ENCODE assay signal across 8 cellular contexts in genomic region chr18:11689972-11690570, GRCh38. TPM values are rescaled to one million over a fixed set of nuclear protein-coding genes. Genes with fewer than 3 reads are reported as not detected.
A peak's percentile ranks its signal among the peaks of the same experiment; 100 is the strongest.
DNase-seq lines count a peak whose midpoint lies in the region; ATAC-seq and TF ChIP-seq lines count a peak whose summit lies in the region.

No MANE protein-coding gene starts in this region.

- H3K9me3 ChIP-seq in adipocyte (ENCODE audit: control insufficient read depth, low read length) (no peaks in the 10 kb centered on the region), left lung (no peaks in the 10 kb centered on the region), tibial artery (no peaks in the 10 kb centered on the region)
- H3K9me3 ChIP-seq in effector memory CD4-positive, alpha-beta T cell (ENCODE audit: control insufficient read depth, low read length): no peaks in the 10 kb centered on the region

- H3K4me3 ChIP-seq in adipocyte (ENCODE audit: low read length) (peak overlapping the region; percentile 80), left lung (peak overlapping the region; percentile 37 to 52), tibial artery (peak overlapping the region; percentile 65 to 78)
- H3K4me3 ChIP-seq in effector memory CD4-positive, alpha-beta T cell (ENCODE audit: insufficient read depth, low read depth, low read length, poor library complexity, severe bottlenecking): no peak overlapping the region

- no peak overlapping the region for H3K9ac ChIP-seq in adipocyte (ENCODE audit: low read length)

- H3K27ac ChIP-seq in left lung (no peak overlapping the region), tibial artery (peak overlapping the region; percentile 67 to 77)
- no peak overlapping the region for H3K27ac ChIP-seq in effector memory CD4-positive, alpha-beta T cell (ENCODE audit: insufficient read depth, low read length, poor library complexity, severe bottlenecking)

- ATAC-seq in left lung (peak; percentile 18), GM19463 (IDR thresholded peaks at IDR 0.05; ENCODE audit: unreplicated experiment) (no peak), GM18867 (IDR thresholded peaks at IDR 0.05; ENCODE audit: unreplicated experiment) (no peak)

- TF ChIP-seq CTCF in left lung (IDR thresholded peaks at IDR 0.05) (no peak), tibial artery (IDR thresholded peaks at IDR 0.05) (no peak)

- H3K4me1 ChIP-seq in adipocyte (ENCODE audit: control insufficient read depth, insufficient read depth, low read length) (no peaks in the 10 kb centered on the region), left lung (peaks cover 0 to 18% of the 10 kb centered on the region in 2 donors), tibial artery (peaks cover 0 to 15% (median 7%) of the 10 kb centered on the region in 4 donors)
- peaks cover 4% of the 10 kb centered on the region for H3K4me1 ChIP-seq in effector memory CD4-positive, alpha-beta T cell (ENCODE audit: control insufficient read depth, insufficient read depth, low read length, poor library complexity, severe bottlenecking)

- no peaks in the 10 kb centered on the region for H3K36me3 ChIP-seq in adipocyte (ENCODE audit: control insufficient read depth, insufficient read depth, low read length, severe bottlenecking)
- H3K36me3 ChIP-seq in left lung: no peaks in the 10 kb centered on the region
- no peaks in the 10 kb centered on the region for H3K36me3 ChIP-seq in tibial artery
- H3K36me3 ChIP-seq in effector memory CD4-positive, alpha-beta T cell (ENCODE audit: control insufficient read depth, insufficient read depth, low read length): no peaks in the 10 kb centered on the region

- intact Hi-C loops in left lung (cut with DNase I): no loop called here
- intact Hi-C loops in tibial artery (cut with DNase I; ENCODE audit: low total_unique reads): loop anchor here (10.0 kb wide), 2 partner anchors 65 to 155 kb away; no protein-coding TSS in a partner anchor

- peak; percentile 37 for DNase-seq in DMS114 treated with DMSO at 0.1 percent for 48 hours (lab: John Stamatoyannopoulos, UW; ENCODE audit: unreplicated experiment)
- DNase-seq in HPDE6-E6E7 (ENCODE audit: extremely low spot score): peak; percentile 28
- peak; percentile 14 for DNase-seq in adipocyte (ENCODE audit: low read depth)
- DNase-seq in left lung: no peak
- DNase-seq in tibial artery: no peak
- no peak for DNase-seq in effector memory CD4-positive, alpha-beta T cell

- H3K27me3 ChIP-seq in adipocyte (replicated peaks; ENCODE audit: control insufficient read depth, insufficient read depth, low read length) (peaks cover 26% of the 10 kb centered on the region), left lung (peaks cover 12 to 63% of the 10 kb centered on the region in 2 donors), tibial artery (no peaks in the 10 kb centered on the region)
- H3K27me3 ChIP-seq in effector memory CD4-positive, alpha-beta T cell (replicated peaks; ENCODE audit: control insufficient read depth, insufficient read depth, low read length, poor library complexity, severe bottlenecking): peaks cover 11% of the 10 kb centered on the region

RNA-seq across cellular contexts. Expression of gene GNAL, which starts 1.0 kb away (rescaled TPM):
- total RNA-seq in left lung: 1 to 10 TPM; 1.8 to 5.7 TPM

Comparison
In these comparisons a context has a peak if more than half of its experiments do, and no peak if none do; other contexts are left out.
1. DNase-seq: peak in DMS114 treated with DMSO at 0.1 percent for 48 hours (single experiment), HPDE6-E6E7 (single experiment) and adipocyte (single experiment); none in left lung (0 of 2), tibial artery (0 of 2) and effector memory CD4-positive, alpha-beta T cell (0 of 3).
2. H3K27ac ChIP-seq: peak in tibial artery (2 of 2); none in left lung (0 of 2) and effector memory CD4-positive, alpha-beta T cell (single experiment).